20 cellular contexts compared by ENCODE assay signal in the genomic region with DNA sequence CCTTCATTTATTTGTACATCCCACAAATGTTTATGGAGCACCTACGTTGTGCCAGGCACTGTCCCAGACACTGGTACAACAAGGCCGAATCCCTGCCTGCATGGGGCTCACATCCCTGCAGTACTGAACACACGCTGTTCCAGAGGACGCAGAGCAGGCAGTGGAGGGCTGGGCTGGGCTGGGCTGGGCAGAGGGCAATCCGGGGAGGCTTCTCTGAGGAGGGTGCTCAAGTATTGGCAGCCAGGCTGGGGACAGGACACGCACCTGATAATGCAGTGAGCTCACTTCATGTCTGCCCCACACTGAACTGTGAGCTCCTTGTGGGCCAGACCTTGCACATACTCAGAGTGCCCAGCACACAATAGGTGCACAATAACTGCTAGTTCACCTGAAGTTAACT. TPM values are rescaled to one million over a fixed set of nuclear protein-coding genes. Genes with fewer than 3 reads are reported as not detected.
DNase-seq lines count a peak whose midpoint lies in the region; ATAC-seq and TF ChIP-seq lines count a peak whose summit lies in the region.
"Had no signal": no experiment of that assay in that cellular context is flagged by ENCODE, and none has a peak within 500 bp of the region (broad histone marks: within the 10 kb centered on the region; RNA-seq: fewer than 3 reads in every experiment).

No MANE protein-coding gene starts in this region.

- no peak overlapping the region for H3K4me3 Mint-ChIP-seq in CD8-positive, alpha-beta T cell
- no peak overlapping the region for H3K4me3 Mint-ChIP-seq in activated CD8-positive, alpha-beta T cell treated with anti-CD3 and anti-CD28 coated beads for 36 hours
- H3K4me3 Mint-ChIP-seq: activated CD4-positive, alpha-beta memory T cell treated with anti-CD3 and anti-CD28 coated beads for 36 hours; brain; CD4-positive, CD25-positive, alpha-beta regulatory T cell; natural killer cell had no signal

- H3K27me3 Mint-ChIP-seq in CD8-positive, alpha-beta T cell (ENCODE audit: low read depth) = no peaks in the 10 kb centered on the region
- no peaks in the 10 kb centered on the region for H3K27me3 Mint-ChIP-seq in activated CD8-positive, alpha-beta T cell treated with anti-CD3 and anti-CD28 coated beads for 36 hours
- H3K27me3 Mint-ChIP-seq: activated CD4-positive, alpha-beta memory T cell treated with anti-CD3 and anti-CD28 coated beads for 36 hours had no signal

- H3K27ac Mint-ChIP-seq in CD8-positive, alpha-beta T cell = no peak overlapping the region
- no peak overlapping the region for H3K27ac Mint-ChIP-seq in activated CD8-positive, alpha-beta T cell treated with anti-CD3 and anti-CD28 coated beads for 36 hours
- H3K27ac Mint-ChIP-seq: activated CD4-positive, alpha-beta memory T cell treated with anti-CD3 and anti-CD28 coated beads for 36 hours; natural killer cell had no signal

- peak overlapping the region; percentile 43 to 54 for H2BK12ac ChIP-seq in mesenchymal stem cell (ENCODE audit: low read length in 2 of 2)

- H3K4me3 ChIP-seq in BLaER1 = no peak overlapping the region
- H3K4me3 ChIP-seq in CD8-positive, alpha-beta T cell (ENCODE audit: low read depth, low read length) = no peak overlapping the region
- H3K4me3 ChIP-seq in mesenchymal stem cell (ENCODE audit: insufficient read depth in 1 of 2, low read depth in 1 of 2, low read length in 2 of 2) = no peak overlapping the region
- H3K4me3 ChIP-seq: adrenal gland, ovary, Peyer's patch, transverse colon had no signal

- no peaks in the 10 kb centered on the region for H3K9me3 ChIP-seq in BLaER1
- H3K9me3 ChIP-seq in CD8-positive, alpha-beta T cell (ENCODE audit: low read length) = no peaks in the 10 kb centered on the region
- H3K9me3 ChIP-seq in mesenchymal stem cell (ENCODE audit: control insufficient read depth, low read length) = no peaks in the 10 kb centered on the region
- H3K9me3 ChIP-seq: adrenal gland, ovary, Peyer's patch, transverse colon had no signal

- peaks cover 44% of the 10 kb centered on the region for H3K4me1 Mint-ChIP-seq in CD8-positive, alpha-beta T cell (ENCODE audit: low read depth)
- peaks cover 43% of the 10 kb centered on the region for H3K4me1 Mint-ChIP-seq in activated CD8-positive, alpha-beta T cell treated with anti-CD3 and anti-CD28 coated beads for 36 hours (ENCODE audit: low read depth)

- H3K27ac ChIP-seq in BLaER1 (peak overlapping the region; percentile 26; the same call in 1 of the 2 replicates), mesenchymal stem cell (ENCODE audit: low read length, poor library complexity, severe bottlenecking) (no peak overlapping the region)
- no peak overlapping the region for H3K27ac ChIP-seq in CD8-positive, alpha-beta T cell (ENCODE audit: low read depth, low read length)
- H3K27ac ChIP-seq: adrenal gland, HL-60, ovary, Peyer's patch, transverse colon had no signal

- intact Hi-C loops in CD8-positive, alpha-beta T cell (cut with DNase I, micrococcal nuclease) = loop anchor here (1.0 to 10.0 kb wide), 4 partner anchors 34 to 278 kb away; partner anchors contain the start of gene CYTH4 (in 1 of the 2)
- intact Hi-C loops in activated CD8-positive, alpha-beta T cell treated with anti-CD3 and anti-CD28 coated beads for 36 hours (cut with micrococcal nuclease) = loop anchor here (2.0 to 10.0 kb wide), 2 partner anchors 140 to 248 kb away; partner anchors contain the start of gene CDC42EP1

- peak overlapping the region; percentile 23 to 59 for H3K18ac ChIP-seq in mesenchymal stem cell (ENCODE audit: low read depth in 1 of 2, low read length in 2 of 2)

- no peak overlapping the region for H2BK15ac ChIP-seq in mesenchymal stem cell (ENCODE audit: low read depth, poor library complexity, severe bottlenecking)

- no peaks in the 10 kb centered on the region for H3K9me3 Mint-ChIP-seq in CD8-positive, alpha-beta T cell
- no peaks in the 10 kb centered on the region for H3K9me3 Mint-ChIP-seq in activated CD8-positive, alpha-beta T cell treated with anti-CD3 and anti-CD28 coated beads for 36 hours
- H3K9me3 Mint-ChIP-seq: activated CD4-positive, alpha-beta memory T cell treated with anti-CD3 and anti-CD28 coated beads for 36 hours; natural killer cell had no signal

- 85% methylated on average over 6 of the region's 6 CpGs for WGBS in mesenchymal stem cell

- CTCF ChIA-PET in CD8-positive, alpha-beta T cell (lab: Charles Lee) = interaction anchor here (0.6 to 10.0 kb wide), 34 partner anchors 10 to 282 kb away, joined by 3 to 114 read pairs (median 4); partner anchors contain the start of gene ELFN2
- CTCF ChIA-PET in activated CD8-positive, alpha-beta T cell treated with anti-CD3 and anti-CD28 coated beads for 36 hours (lab: Charles Lee) = interaction anchor here (0.6 to 5.6 kb wide), 43 partner anchors 8 to 276 kb away, joined by 3 to 98 read pairs (median 4); partner anchors contain the start of gene CYTH4

- peak; percentile 9 for ATAC-seq in CD8-positive, alpha-beta T cell
- ATAC-seq in activated CD8-positive, alpha-beta T cell treated with anti-CD3 and anti-CD28 coated beads for 36 hours = peak; percentile 18
- ATAC-seq in HG03521 (IDR thresholded peaks at IDR 0.05; ENCODE audit: unreplicated experiment) (no peak), omental fat pad (ENCODE audit: low FRiP score) (no peak)

- H4K20me1 ChIP-seq in BLaER1 = peaks cover 14% of the 10 kb centered on the region

- no peak for DNase-seq in CD8-positive, alpha-beta T cell
- DNase-seq in activated CD8-positive, alpha-beta T cell treated with anti-CD3 and anti-CD28 coated beads for 36 hours = no peak
- no peak for DNase-seq in mesenchymal stem cell
- no peak for DNase-seq in HuH-7.5 (ENCODE audit: low spot score)
- DNase-seq in omental fat pad (ENCODE audit: low spot score) = no peak
- DNase-seq: activated gamma-delta T cell, NCI-H187, NCI-H524 treated with DMSO at 0.1 percent for 48 hours had no signal

- H3K4me2 ChIP-seq in BLaER1 (peak overlapping the region; percentile 91), mesenchymal stem cell (ENCODE audit: low read length, poor library complexity, severe bottlenecking) (no peak overlapping the region)

- TF ChIP-seq CTCF in CD8-positive, alpha-beta T cell (IDR thresholded peaks at IDR 0.05) = no peak
- TF ChIP-seq CTCF in activated CD8-positive, alpha-beta T cell treated with anti-CD3 and anti-CD28 coated beads for 36 hours (IDR thresholded peaks at IDR 0.05) = no peak
- TF ChIP-seq CTCF in omental fat pad (IDR thresholded peaks at IDR 0.05) = no peak

- peak overlapping the region; percentile 9 for H4K91ac ChIP-seq in mesenchymal stem cell (ENCODE audit: low read length)

- no peak overlapping the region for H3K23ac ChIP-seq in mesenchymal stem cell (ENCODE audit: low read length in 2 of 2)

- H2BK120ac ChIP-seq in mesenchymal stem cell (ENCODE audit: low read depth, low read length) = no peak overlapping the region

- H3K4me1 ChIP-seq in BLaER1 (peaks cover 70% of the 10 kb centered on the region), mesenchymal stem cell (ENCODE audit: control insufficient read depth, insufficient read depth, low read depth, low read length) (peaks cover 50% of the 10 kb centered on the region)
- H3K4me1 ChIP-seq in CD8-positive, alpha-beta T cell (ENCODE audit: insufficient read depth, low read length) = peaks cover 36% of the 10 kb centered on the region
- H3K4me1 ChIP-seq: adrenal gland, transverse colon had no signal

- H2AFZ ChIP-seq in mesenchymal stem cell (ENCODE audit: low read depth, low read length) = no peak overlapping the region

- H3K36me3 Mint-ChIP-seq in CD8-positive, alpha-beta T cell = peaks cover 25% of the 10 kb centered on the region
- H3K36me3 Mint-ChIP-seq in activated CD8-positive, alpha-beta T cell treated with anti-CD3 and anti-CD28 coated beads for 36 hours (ENCODE audit: low read depth) = peaks cover 5% of the 10 kb centered on the region
- H3K36me3 Mint-ChIP-seq: brain; CD4-positive, CD25-positive, alpha-beta regulatory T cell; natural killer cell had no signal

- peak overlapping the region; percentile 24 for H2AK5ac ChIP-seq in mesenchymal stem cell (ENCODE audit: low read length, severe bottlenecking)

- H3K36me3 ChIP-seq in BLaER1 (peaks cover 14% of the 10 kb centered on the region; the same call in 1 of the 2 replicates), mesenchymal stem cell (ENCODE audit: control insufficient read depth in 1 of 2, insufficient read depth in 2 of 2, low read depth in 1 of 2, low read length in 2 of 2) (no peaks in the 10 kb centered on the region)
- peaks cover 1% of the 10 kb centered on the region for H3K36me3 ChIP-seq in CD8-positive, alpha-beta T cell (ENCODE audit: insufficient read depth, low read length)
- H3K36me3 ChIP-seq: adrenal gland, ovary, Peyer's patch, transverse colon had no signal

- no peaks in the 10 kb centered on the region for H3K79me1 ChIP-seq in mesenchymal stem cell (replicated peaks; ENCODE audit: low read length, poor library complexity, severe bottlenecking)

- H3K27me3 ChIP-seq in BLaER1 (no peaks in the 10 kb centered on the region), mesenchymal stem cell (ENCODE audit: control insufficient read depth in 1 of 2, insufficient read depth in 1 of 2, low read length in 2 of 2) (peaks cover 0 to 29% of the 10 kb centered on the region in 2 experiments)
- no peaks in the 10 kb centered on the region for H3K27me3 ChIP-seq in CD8-positive, alpha-beta T cell (ENCODE audit: insufficient read depth, low read length)
- H3K27me3 ChIP-seq: adrenal gland, ovary, Peyer's patch, transverse colon had no signal

- H3K9ac ChIP-seq in BLaER1 (no peak overlapping the region), mesenchymal stem cell (ENCODE audit: low read length) (no peak overlapping the region)

- H2BK5ac ChIP-seq in mesenchymal stem cell (ENCODE audit: low read depth, low read length, poor library complexity, severe bottlenecking) = no peak overlapping the region

- H3K14ac ChIP-seq in mesenchymal stem cell (ENCODE audit: low read length in 2 of 2) = no peak overlapping the region

- peak overlapping the region in 1 of 2 experiments; percentile 42 for H3K4ac ChIP-seq in mesenchymal stem cell (ENCODE audit: low read depth in 1 of 2, low read length in 2 of 2)

- peak overlapping the region; percentile 10 for H4K8ac ChIP-seq in mesenchymal stem cell (ENCODE audit: low read length)

- POLR2A ChIA-PET in CD8-positive, alpha-beta T cell (lab: Charles Lee) = interaction anchor here (0.6 to 2.1 kb wide), 8 partner anchors 18 to 251 kb away, joined by 3 to 7 read pairs (median 3); no protein-coding TSS in a partner anchor
- POLR2A ChIA-PET in activated CD8-positive, alpha-beta T cell treated with anti-CD3 and anti-CD28 coated beads for 36 hours (lab: Charles Lee) = interaction anchor here (0.7 to 1.6 kb wide), 9 partner anchors 10 to 276 kb away, joined by 3 to 5 read pairs (median 3); partner anchors contain the start of gene MFNG

RNA-seq across cellular contexts. Expression of gene CYTH4, which starts 34.1 kb away (rescaled TPM):
- 100 to 1,000 TPM; 129 to 143 TPM for total RNA-seq in CD8-positive, alpha-beta T cell
- 10 to 100 TPM; 33.2 to 33.4 TPM for total RNA-seq in activated CD8-positive, alpha-beta T cell treated with anti-CD3 and anti-CD28 coated beads for 36 hours
- 0.65 TPM for polyA plus RNA-seq in mesenchymal stem cell (2013, experiment 1 of 2)
- 0.41 TPM for polyA plus RNA-seq in mesenchymal stem cell (2013, experiment 2 of 2)
- 10 to 100 TPM; 17.4 to 83.5 (median 34.4) TPM for total RNA-seq in omental fat pad
- total RNA-seq: renal cortical epithelial cell had no signal

Comparison
In these comparisons a context has a peak if more than half of its experiments do, and no peak if none do; other contexts are left out.
1. ATAC-seq: peak in CD8-positive, alpha-beta T cell (single experiment) and activated CD8-positive, alpha-beta T cell treated with anti-CD3 and anti-CD28 coated beads for 36 hours (single experiment); none in HG03521 (single experiment) and omental fat pad (single experiment).